In the genomic region with DNA sequence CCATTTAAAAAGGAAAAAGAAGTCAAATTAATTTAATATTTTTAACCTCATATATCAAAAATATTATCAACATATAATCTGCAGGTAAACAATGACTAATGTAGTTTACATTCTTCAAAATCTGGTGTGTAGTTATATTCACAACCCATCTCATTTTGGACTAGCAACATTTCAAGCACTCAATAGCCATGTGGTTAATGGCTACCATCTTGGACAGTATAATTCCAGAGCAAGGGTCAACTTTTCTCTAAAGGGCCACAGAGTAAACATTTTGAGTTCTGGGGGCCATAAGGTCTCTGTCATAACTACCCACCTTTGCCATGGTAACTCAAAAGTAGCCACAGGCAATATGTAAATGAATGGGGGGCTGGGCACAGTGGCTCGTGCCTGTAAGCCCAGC, we compare ENCODE assay signal across 26 cellular contexts.
"Had no signal": no experiment of that assay in that cellular context is flagged by ENCODE, and none has a peak within 500 bp of the region (broad histone marks: within the 10 kb centered on the region; RNA-seq: fewer than 3 reads in every experiment).

No MANE protein-coding gene starts in this region.

- H3K27ac Mint-ChIP-seq: activated CD8-positive, alpha-beta T cell treated with anti-CD3 and anti-CD28 coated beads for 36 hours; activated naive CD8-positive, alpha-beta T cell treated with anti-CD3 and anti-CD28 coated beads for 36 hours; activated T-cell treated with anti-CD3 and anti-CD28 coated beads, Interleukin-2, amount 50 U/mL, for 72 hours; activated T-helper 17 cell treated with anti-CD3 and anti-CD28 coated beads, Interleukin-2, amount 50 U/mL, for 72 hours; T-cell; T-helper 17 cell had no signal

- H3K36me3 ChIP-seq: brain microvascular endothelial cell had no signal

- H3K27me3 ChIP-seq: brain microvascular endothelial cell had no signal

- DNase-seq: activated CD4-positive, alpha-beta T cell treated with anti-CD3 and anti-CD28 coated beads for 1 hour; activated CD4-positive, alpha-beta T cell treated with anti-CD3 and anti-CD28 coated beads for 48 hours; activated CD4-positive, alpha-beta T cell treated with anti-CD3 and anti-CD28 coated beads, Interleukin-2, amount 50 U/mL, for 4 hours; activated CD4-positive, CD25-positive, alpha-beta regulatory T cell; activated CD8-positive, alpha-beta T cell treated with anti-CD3 and anti-CD28 coated beads for 36 hours; activated effector memory CD4-positive, alpha-beta T cell treated with anti-CD3 and anti-CD28 coated beads, Interleukin-2, amount 50 U/mL, for 16 hours; activated naive CD4-positive, alpha-beta T cell; activated naive CD4-positive, alpha-beta T cell treated with anti-CD3 and anti-CD28 coated beads, Interleukin-2, amount 50 U/mL, for 16 hours; activated naive CD8-positive, alpha-beta T cell treated with anti-CD3 and anti-CD28 coated beads for 36 hours; activated T-cell treated with anti-CD3 and anti-CD28 coated beads, Interleukin-2, amount 50 U/mL, for 1 hour; activated T-cell treated with anti-CD3 and anti-CD28 coated beads, Interleukin-2, amount 50 U/mL, for 72 hours; amniotic stem cell; aorta; brain microvascular endothelial cell; central memory CD4-positive, alpha-beta T cell; NCI-H1694 treated with DMSO at 0.1 percent for 48 hours; NCI-H2107; NCI-H2171; NCI-H526; SIG-M5; T-cell; T-helper 17 cell; T-helper 9 cell; WERI-Rb-1 had no signal

- H3K4me1 Mint-ChIP-seq: activated T-helper 17 cell treated with anti-CD3 and anti-CD28 coated beads, Interleukin-2, amount 50 U/mL, for 72 hours had no signal

- H3K4me3 Mint-ChIP-seq: activated CD8-positive, alpha-beta T cell treated with anti-CD3 and anti-CD28 coated beads for 36 hours; activated naive CD8-positive, alpha-beta T cell treated with anti-CD3 and anti-CD28 coated beads for 36 hours; activated T-cell treated with anti-CD3 and anti-CD28 coated beads, Interleukin-2, amount 50 U/mL, for 72 hours; activated T-helper 17 cell treated with anti-CD3 and anti-CD28 coated beads, Interleukin-2, amount 50 U/mL, for 72 hours; T-cell; T-helper 17 cell had no signal

- H3K27ac ChIP-seq: brain microvascular endothelial cell, RWPE1, WERI-Rb-1 had no signal

- H3K27me3 Mint-ChIP-seq: activated CD8-positive, alpha-beta T cell treated with anti-CD3 and anti-CD28 coated beads for 36 hours; activated naive CD8-positive, alpha-beta T cell treated with anti-CD3 and anti-CD28 coated beads for 36 hours; activated T-helper 17 cell treated with anti-CD3 and anti-CD28 coated beads, Interleukin-2, amount 50 U/mL, for 72 hours; T-cell; T-helper 17 cell had no signal
